Comparison of ENCODE assay signal across 9 cellular contexts in genomic region chr15:74957301-74958035, GRCh38. TPM values are rescaled to one million over a fixed set of nuclear protein-coding genes. Genes with fewer than 3 reads are reported as not detected.
DNase-seq lines count a peak whose midpoint lies in the region; ATAC-seq, FAIRE-seq and TF ChIP-seq lines count a peak whose summit lies in the region.
"Had no signal": no experiment of that assay in that cellular context is flagged by ENCODE, and none has a peak within 500 bp of the region (broad histone marks: within the 10 kb centered on the region; RNA-seq: fewer than 3 reads in every experiment).

No MANE protein-coding gene starts in this region.

- no peak for TF ChIP-seq CTCF in D721Med (IDR thresholded peaks at IDR 0.05; ENCODE audit: insufficient read depth, missing control alignments)

- peak overlapping the region; percentile 72 for H3K4me3 Mint-ChIP-seq in activated CD4-positive, alpha-beta T cell treated with anti-CD3 and anti-CD28 coated beads, Interleukin-2, amount 10 ng/mL, durations not matched to agents 7 days and 5 days
- peak overlapping the region; percentile 71 for H3K4me3 Mint-ChIP-seq in activated CD4-positive, alpha-beta memory T cell treated with anti-CD3 and anti-CD28 coated beads, Interleukin-2, amount 10 ng/mL, durations not matched to agents 7 days and 5 days

- H3K27me3 Mint-ChIP-seq in activated CD4-positive, alpha-beta T cell treated with anti-CD3 and anti-CD28 coated beads, Interleukin-2, amount 10 ng/mL, durations not matched to agents 7 days and 5 days = peaks cover 38% of the 10 kb centered on the region
- H3K27me3 Mint-ChIP-seq in activated CD4-positive, alpha-beta memory T cell treated with anti-CD3 and anti-CD28 coated beads, Interleukin-2, amount 10 ng/mL, durations not matched to agents 7 days and 5 days = peaks cover 49% of the 10 kb centered on the region

- H3K9me3 Mint-ChIP-seq in activated CD4-positive, alpha-beta T cell treated with anti-CD3 and anti-CD28 coated beads, Interleukin-2, amount 10 ng/mL, durations not matched to agents 7 days and 5 days = no peaks in the 10 kb centered on the region
- no peaks in the 10 kb centered on the region for H3K9me3 Mint-ChIP-seq in activated CD4-positive, alpha-beta memory T cell treated with anti-CD3 and anti-CD28 coated beads, Interleukin-2, amount 10 ng/mL, durations not matched to agents 7 days and 5 days

- no peak overlapping the region for H3K27ac Mint-ChIP-seq in activated CD4-positive, alpha-beta T cell treated with anti-CD3 and anti-CD28 coated beads, Interleukin-2, amount 10 ng/mL, durations not matched to agents 7 days and 5 days
- H3K27ac Mint-ChIP-seq in activated CD4-positive, alpha-beta memory T cell treated with anti-CD3 and anti-CD28 coated beads, Interleukin-2, amount 10 ng/mL, durations not matched to agents 7 days and 5 days = no peak overlapping the region

- no peak for DNase-seq in activated CD4-positive, alpha-beta T cell treated with anti-CD3 and anti-CD28 coated beads, Interleukin-2, amount 10 ng/mL, durations not matched to agents 7 days and 5 days
- no peak for DNase-seq in activated CD4-positive, alpha-beta T cell treated with anti-CD3 and anti-CD28 coated beads, Interleukin-2, amount 50 U/mL, for 1 hour
- DNase-seq in activated CD4-positive, alpha-beta memory T cell treated with anti-CD3 and anti-CD28 coated beads, Interleukin-2, amount 10 ng/mL, durations not matched to agents 7 days and 5 days = no peak
- DNase-seq in cardiac septum (ENCODE audit: low spot score) = peak; percentile 77
- DNase-seq in sciatic nerve (ENCODE audit: low spot score) = peak; percentile 69
- DNase-seq in D721Med (ENCODE audit: insufficient read length, low spot score) = no peak
- DNase-seq in T-helper 9 cell = no peak
- no peak for DNase-seq in SIG-M5 (lab: John Stamatoyannopoulos, UW)

- peak; percentile 66 for ATAC-seq in sciatic nerve

- CTCF ChIA-PET in activated CD4-positive, alpha-beta T cell treated with anti-CD3 and anti-CD28 coated beads, Interleukin-2, amount 10 ng/mL, durations not matched to agents 7 days and 5 days (lab: Charles Lee) = interaction anchor here (0.5 to 3.0 kb wide), 11 partner anchors 9 to 179 kb away, joined by 3 to 7 read pairs (median 3); partner anchors contain the start of gene SCAMP5
- CTCF ChIA-PET in activated CD4-positive, alpha-beta memory T cell treated with anti-CD3 and anti-CD28 coated beads, Interleukin-2, amount 10 ng/mL, durations not matched to agents 7 days and 5 days (lab: Charles Lee) = interaction anchor here (0.6 to 1.6 kb wide), 15 partner anchors 10 to 247 kb away, joined by 3 to 9 read pairs (median 4); partner anchors contain the start of genes COX5A, PPCDC and SCAMP5

- H3K36me3 Mint-ChIP-seq in activated CD4-positive, alpha-beta T cell treated with anti-CD3 and anti-CD28 coated beads, Interleukin-2, amount 10 ng/mL, durations not matched to agents 7 days and 5 days (ENCODE audit: low read depth) = no peaks in the 10 kb centered on the region
- peaks cover 4% of the 10 kb centered on the region for H3K36me3 Mint-ChIP-seq in activated CD4-positive, alpha-beta memory T cell treated with anti-CD3 and anti-CD28 coated beads, Interleukin-2, amount 10 ng/mL, durations not matched to agents 7 days and 5 days (ENCODE audit: low read depth)

- intact Hi-C loops in cardiac septum (cut with DNase I) = loop anchor here (5.0 kb wide), 1 partner anchor 245 kb away; the partner anchor contains the start of gene C15orf39
- intact Hi-C loops in sciatic nerve (cut with DNase I) = no loop called here

- no peak for FAIRE-seq in D721Med (lab: Jason Lieb, UNC)
- FAIRE-seq: GM18507 had no signal

- peaks cover 48% of the 10 kb centered on the region for H3K4me1 Mint-ChIP-seq in activated CD4-positive, alpha-beta T cell treated with anti-CD3 and anti-CD28 coated beads, Interleukin-2, amount 10 ng/mL, durations not matched to agents 7 days and 5 days
- H3K4me1 Mint-ChIP-seq in activated CD4-positive, alpha-beta memory T cell treated with anti-CD3 and anti-CD28 coated beads, Interleukin-2, amount 10 ng/mL, durations not matched to agents 7 days and 5 days = peaks cover 48% of the 10 kb centered on the region

- POLR2A ChIA-PET in activated CD4-positive, alpha-beta T cell treated with anti-CD3 and anti-CD28 coated beads, Interleukin-2, amount 10 ng/mL, durations not matched to agents 7 days and 5 days (lab: Charles Lee) = interaction anchor here (1.0 kb wide), 1 partner anchor 9 kb away, joined by 3 read pairs; no protein-coding TSS in a partner anchor
- POLR2A ChIA-PET in activated CD4-positive, alpha-beta memory T cell treated with anti-CD3 and anti-CD28 coated beads, Interleukin-2, amount 10 ng/mL, durations not matched to agents 7 days and 5 days (lab: Charles Lee) = interaction anchor here (0.8 to 1.6 kb wide), 16 partner anchors 14 to 495 kb away, joined by 3 to 8 read pairs (median 3); partner anchors contain the start of genes ARID3B, C15orf39, COX5A and FAM219B

RNA-seq across cellular contexts. Expression of gene RPP25, which starts 0.9 kb away (rescaled TPM):
- 1 to 10 TPM; 6.4 TPM for total RNA-seq in activated CD4-positive, alpha-beta T cell treated with anti-CD3 and anti-CD28 coated beads, Interleukin-2, amount 10 ng/mL, durations not matched to agents 7 days and 5 days
- 1 to 10 TPM; 5.0 to 5.1 TPM for total RNA-seq in activated CD4-positive, alpha-beta memory T cell treated with anti-CD3 and anti-CD28 coated beads, Interleukin-2, amount 10 ng/mL, durations not matched to agents 7 days and 5 days
- total RNA-seq in cardiac septum (1.8 TPM), sciatic nerve (6.0 TPM)

RNA-seq across cellular contexts. Expression of gene COX5A, which starts 19.6 kb away (rescaled TPM):
- 100 to 1,000 TPM; 236 to 239 TPM for total RNA-seq in activated CD4-positive, alpha-beta T cell treated with anti-CD3 and anti-CD28 coated beads, Interleukin-2, amount 10 ng/mL, durations not matched to agents 7 days and 5 days
- total RNA-seq in activated CD4-positive, alpha-beta memory T cell treated with anti-CD3 and anti-CD28 coated beads, Interleukin-2, amount 10 ng/mL, durations not matched to agents 7 days and 5 days = 100 to 1,000 TPM; 273 to 274 TPM
- total RNA-seq in cardiac septum (804 TPM), sciatic nerve (66.3 TPM)

RNA-seq across cellular contexts. Expression of gene SCAMP5, which starts 37.9 kb away (rescaled TPM):
- total RNA-seq in activated CD4-positive, alpha-beta T cell treated with anti-CD3 and anti-CD28 coated beads, Interleukin-2, amount 10 ng/mL, durations not matched to agents 7 days and 5 days = 1 to 10 TPM; 2.0 to 3.0 TPM
- under 1 TPM; 0.60 to 0.81 TPM for total RNA-seq in activated CD4-positive, alpha-beta memory T cell treated with anti-CD3 and anti-CD28 coated beads, Interleukin-2, amount 10 ng/mL, durations not matched to agents 7 days and 5 days
- total RNA-seq in cardiac septum (3.6 TPM), sciatic nerve (7.6 TPM)

RNA-seq across cellular contexts. Expression of gene FAM219B, which starts 50.8 kb away (rescaled TPM):
- total RNA-seq in activated CD4-positive, alpha-beta T cell treated with anti-CD3 and anti-CD28 coated beads, Interleukin-2, amount 10 ng/mL, durations not matched to agents 7 days and 5 days = 10 to 100 TPM; 65.8 to 68.2 TPM
- 100 to 1,000 TPM; 103 to 116 TPM for total RNA-seq in activated CD4-positive, alpha-beta memory T cell treated with anti-CD3 and anti-CD28 coated beads, Interleukin-2, amount 10 ng/mL, durations not matched to agents 7 days and 5 days
- 62.5 TPM for total RNA-seq in cardiac septum
- total RNA-seq in sciatic nerve = 72.9 TPM

Comparison
In these comparisons a context has a peak if more than half of its experiments do, and no peak if none do; other contexts are left out.
1. DNase-seq: peak in cardiac septum (single experiment) and sciatic nerve (single experiment); none in activated CD4-positive, alpha-beta T cell treated with anti-CD3 and anti-CD28 coated beads, Interleukin-2, amount 10 ng/mL, durations not matched to agents 7 days and 5 days (single experiment), activated CD4-positive, alpha-beta T cell treated with anti-CD3 and anti-CD28 coated beads, Interleukin-2, amount 50 U/mL, for 1 hour (single experiment), activated CD4-positive, alpha-beta memory T cell treated with anti-CD3 and anti-CD28 coated beads, Interleukin-2, amount 10 ng/mL, durations not matched to agents 7 days and 5 days (single experiment), D721Med (single experiment), T-helper 9 cell (single experiment) and SIG-M5 (single experiment).